In the genomic region with DNA sequence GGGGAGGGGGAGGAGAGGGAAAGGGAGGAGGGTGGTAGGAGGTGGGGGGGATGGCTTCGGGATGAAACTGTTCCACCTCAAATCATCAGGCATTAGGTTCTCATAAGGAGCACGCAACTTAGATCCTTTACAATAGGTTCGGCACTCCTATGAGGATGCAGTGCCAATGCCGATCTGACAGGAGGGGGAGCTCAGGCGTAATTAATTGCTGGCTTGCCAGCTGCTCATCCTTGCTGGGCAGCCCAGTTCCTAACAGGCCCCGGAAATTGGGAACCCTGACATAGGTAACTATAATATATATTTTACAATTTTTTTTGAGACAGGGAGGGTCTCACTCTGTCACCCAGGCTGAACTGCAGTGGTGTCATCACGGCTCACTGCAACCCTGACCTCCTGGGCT, we compare ENCODE assay signal across 11 cellular contexts.
DNase-seq lines count a peak whose midpoint lies in the region; ATAC-seq, FAIRE-seq and TF ChIP-seq lines count a peak whose summit lies in the region.
"Had no signal": no experiment of that assay in that cellular context is flagged by ENCODE, and none has a peak within 500 bp of the region (broad histone marks: within the 10 kb centered on the region; RNA-seq: fewer than 3 reads in every experiment).

No MANE protein-coding gene starts in this region.

- H3K36me3 Mint-ChIP-seq in activated CD8-positive, alpha-beta memory T cell treated with anti-CD3 and anti-CD28 coated beads, Interleukin-2, amount 10 ng/mL, durations not matched to agents 7 days and 5 days: no peaks in the 10 kb centered on the region

- WGBS in pancreas, 2 donors: 31 to 36% methylated on average over 7 of the region's 7 CpGs

- no peaks in the 10 kb centered on the region for H3K36me3 ChIP-seq in pancreas
- H3K36me3 ChIP-seq: thoracic aorta had no signal

- H3K4me1 Mint-ChIP-seq in activated CD8-positive, alpha-beta memory T cell treated with anti-CD3 and anti-CD28 coated beads, Interleukin-2, amount 10 ng/mL, durations not matched to agents 7 days and 5 days: peaks cover 11% of the 10 kb centered on the region

- TF ChIP-seq CTCF in GM12872 (IDR thresholded peaks at IDR 0.05; ENCODE audit: insufficient read depth, low read depth, low read length) (peak; percentile 32; the same call in 2 of the 3 replicates), epithelial cell of proximal tubule (conservative IDR thresholded peaks at IDR 0.05; ENCODE audit: low read depth, low read length) (peak; percentile 61), pancreas (IDR thresholded peaks at IDR 0.05) (no peak)

- DNase-seq in NCI-H1092 (lab: John Stamatoyannopoulos, UW): peak; percentile 8
- no peak for DNase-seq in epithelial cell of proximal tubule (ENCODE audit: low read depth)
- no peak for DNase-seq in pancreas
- no peak for DNase-seq in activated CD8-positive, alpha-beta memory T cell treated with anti-CD3 and anti-CD28 coated beads, Interleukin-2, amount 10 ng/mL, durations not matched to agents 7 days and 5 days
- DNase-seq in SKM-1 (lab: John Stamatoyannopoulos, UW; ENCODE audit: unreplicated experiment): no peak
- DNase-seq: activated CD4-positive, alpha-beta T cell treated with anti-CD3 and anti-CD28 coated beads, Interleukin-2, amount 10 ng/mL, durations not matched to agents 24 days and 14 days; NCI-H446 treated with DMSO at 0.1 percent for 48 hours had no signal

- ATAC-seq in pancreas (peak in 3 of 4 donors; percentile 42 to 45 (median 43)), HG02870 (IDR thresholded peaks at IDR 0.05; ENCODE audit: unreplicated experiment) (no peak)
- ATAC-seq in activated CD8-positive, alpha-beta memory T cell treated with anti-CD3 and anti-CD28 coated beads, Interleukin-2, amount 10 ng/mL, durations not matched to agents 7 days and 5 days: no peak

- intact Hi-C loops in pancreas (cut with DNase I): loop anchor here in 2 of 3 donors (5.0 to 10.0 kb wide), 2 partner anchors 158 to 1765 kb away; no protein-coding TSS in a partner anchor

- no peak overlapping the region for H3K4me3 ChIP-seq in epithelial cell of proximal tubule (ENCODE audit: low read depth, low read length)
- H3K4me3 ChIP-seq in pancreas: no peak overlapping the region
- H3K4me3 ChIP-seq: skin epidermis, thoracic aorta had no signal

- H3K27me3 ChIP-seq in pancreas: no peaks in the 10 kb centered on the region

- peaks cover 42% of the 10 kb centered on the region for H3K27me3 Mint-ChIP-seq in activated CD8-positive, alpha-beta memory T cell treated with anti-CD3 and anti-CD28 coated beads, Interleukin-2, amount 10 ng/mL, durations not matched to agents 7 days and 5 days

- H3K4me3 Mint-ChIP-seq in activated CD8-positive, alpha-beta memory T cell treated with anti-CD3 and anti-CD28 coated beads, Interleukin-2, amount 10 ng/mL, durations not matched to agents 7 days and 5 days: no peak overlapping the region
- H3K4me3 Mint-ChIP-seq: activated CD4-positive, alpha-beta T cell treated with anti-CD3 and anti-CD28 coated beads, Interleukin-2, amount 10 ng/mL, durations not matched to agents 24 days and 14 days had no signal

- no peaks in the 10 kb centered on the region for H3K4me1 ChIP-seq in pancreas

- H3K27ac ChIP-seq in pancreas: no peak overlapping the region
- H3K27ac ChIP-seq: skin epidermis, thoracic aorta had no signal

- no peaks in the 10 kb centered on the region for H3K9me3 Mint-ChIP-seq in activated CD8-positive, alpha-beta memory T cell treated with anti-CD3 and anti-CD28 coated beads, Interleukin-2, amount 10 ng/mL, durations not matched to agents 7 days and 5 days (ENCODE audit: low read depth)
- H3K9me3 Mint-ChIP-seq: activated CD4-positive, alpha-beta T cell treated with anti-CD3 and anti-CD28 coated beads, Interleukin-2, amount 10 ng/mL, durations not matched to agents 24 days and 14 days had no signal

- FAIRE-seq in pancreas (lab: Jason Lieb, UNC): no peak

- no peak overlapping the region for H3K27ac Mint-ChIP-seq in activated CD8-positive, alpha-beta memory T cell treated with anti-CD3 and anti-CD28 coated beads, Interleukin-2, amount 10 ng/mL, durations not matched to agents 7 days and 5 days
- H3K27ac Mint-ChIP-seq: activated CD4-positive, alpha-beta T cell treated with anti-CD3 and anti-CD28 coated beads, Interleukin-2, amount 10 ng/mL, durations not matched to agents 24 days and 14 days had no signal

- CTCF ChIA-PET in activated CD8-positive, alpha-beta memory T cell treated with anti-CD3 and anti-CD28 coated beads, Interleukin-2, amount 10 ng/mL, durations not matched to agents 7 days and 5 days (lab: Charles Lee): interaction anchor here (0.6 to 2.2 kb wide), 2 partner anchors 158 to 615 kb away, joined by 3 to 11 read pairs; no protein-coding TSS in a partner anchor

- H3K9me3 ChIP-seq in pancreas: no peaks in the 10 kb centered on the region
- H3K9me3 ChIP-seq: thoracic aorta had no signal

Comparison
In these comparisons a context has a peak if more than half of its experiments do, and no peak if none do; other contexts are left out.
1. CTCF ChIP-seq: peak in GM12872 (single experiment) and epithelial cell of proximal tubule (single experiment); none in pancreas (0 of 4).
2. ATAC-seq: peak in pancreas (3 of 4); none in HG02870 (single experiment) and activated CD8-positive, alpha-beta memory T cell treated with anti-CD3 and anti-CD28 coated beads, Interleukin-2, amount 10 ng/mL, durations not matched to agents 7 days and 5 days (single experiment).